In the genomic region with DNA sequence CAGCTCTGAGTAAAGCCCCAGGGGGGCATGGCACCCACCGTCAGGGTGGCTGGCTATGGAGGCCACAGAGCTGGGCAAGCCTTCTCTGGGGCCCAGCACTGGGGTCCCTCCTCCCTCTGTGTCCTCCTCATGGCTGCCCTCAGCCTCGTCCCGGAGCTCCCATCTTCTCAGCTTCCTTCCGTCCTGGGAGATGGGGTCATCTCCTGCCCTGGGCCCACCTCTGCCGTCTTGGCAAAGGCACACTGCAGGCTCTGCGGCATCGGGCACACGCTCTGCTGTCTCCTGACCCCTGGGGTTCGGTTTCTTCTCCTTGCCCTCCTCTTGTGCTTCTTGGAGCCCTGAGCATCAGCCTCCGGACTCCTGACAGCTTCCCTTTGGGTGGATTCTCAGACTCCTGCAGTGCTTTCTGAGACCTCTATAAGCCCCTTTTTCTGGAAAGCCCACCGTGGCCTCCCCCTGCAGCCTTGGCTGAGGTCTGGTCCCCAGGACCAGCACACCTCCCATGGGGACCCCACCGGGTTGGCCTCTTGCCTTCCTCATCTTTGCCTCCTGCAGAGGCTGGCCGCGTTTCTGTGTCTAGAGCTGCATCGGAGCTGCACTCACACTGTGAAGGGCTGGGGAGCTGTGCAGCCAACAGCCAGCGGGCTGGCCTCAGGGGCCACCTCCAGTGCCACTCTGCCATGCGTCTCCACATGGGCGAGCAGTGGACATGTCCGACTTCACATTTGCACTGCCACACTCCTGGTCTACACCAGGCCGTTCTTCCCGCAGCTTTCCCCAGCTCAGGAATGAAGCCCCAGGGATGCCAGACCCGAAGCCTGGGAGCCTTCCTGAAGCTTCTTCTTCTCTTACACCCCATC, we compare ENCODE assay signal across 36 cellular contexts. TPM values are rescaled to one million over a fixed set of nuclear protein-coding genes. Genes with fewer than 3 reads are reported as not detected.
"Had no signal": no experiment of that assay in that cellular context is flagged by ENCODE, and none has a peak within 500 bp of the region (broad histone marks: within the 10 kb centered on the region; RNA-seq: fewer than 3 reads in every experiment).

No MANE protein-coding gene starts in this region.

- H3K27ac Mint-ChIP-seq: activated CD4-positive, alpha-beta T cell treated with anti-CD3 and anti-CD28 coated beads for 36 hours; activated naive CD4-positive, alpha-beta T cell treated with anti-CD3 and anti-CD28 coated beads, Interleukin-2, amount 10 ng/mL, durations not matched to agents 7 days and 5 days; activated naive CD8-positive, alpha-beta T cell treated with anti-CD3 and anti-CD28 coated beads for 36 hours; activated T-cell treated with anti-CD3 and anti-CD28 coated beads, Interleukin-2, amount 50 U/mL, for 24 hours; activated T-helper 1 cell treated with anti-CD3 and anti-CD28 coated beads, Interleukin-12 subunit alpha, Interleukin-12 subunit beta, Interleukin-2, Interleukin-4 antibody, amounts not matched to agents 30 ng/mL and 10 ng/mL and 1 ng/mL, durations not matched to agents 14 hours and 24 hours and 36 hours; T-helper 1 cell treated with Interleukin-12 subunit alpha and Interleukin-12 subunit beta and Interleukin-4 antibody, amounts not matched to agents 30 μg/mL and 1 μg/mL, for 36 hours; T-helper 2 cell treated with Interferon-gamma antibody and Interleukin-4, amounts not matched to agents 5 μg/mL and 100 μg/mL, for 36 hours had no signal

- H3K36me3 Mint-ChIP-seq: activated naive CD4-positive, alpha-beta T cell treated with anti-CD3 and anti-CD28 coated beads, Interleukin-2, amount 10 ng/mL, durations not matched to agents 7 days and 5 days; activated naive CD8-positive, alpha-beta T cell treated with anti-CD3 and anti-CD28 coated beads for 36 hours had no signal

- H3K27me3 Mint-ChIP-seq: activated CD4-positive, alpha-beta T cell treated with anti-CD3 and anti-CD28 coated beads for 36 hours; activated naive CD8-positive, alpha-beta T cell treated with anti-CD3 and anti-CD28 coated beads for 36 hours; activated T-cell treated with anti-CD3 and anti-CD28 coated beads, Interleukin-2, amount 50 U/mL, for 24 hours had no signal

- H3K9me3 Mint-ChIP-seq: activated CD4-positive, alpha-beta T cell treated with anti-CD3 and anti-CD28 coated beads, Interleukin-2, amount 10 ng/mL, durations not matched to agents 7 days and 5 days; activated naive CD4-positive, alpha-beta T cell treated with anti-CD3 and anti-CD28 coated beads, Interleukin-2, amount 10 ng/mL, durations not matched to agents 7 days and 5 days; activated naive CD8-positive, alpha-beta T cell treated with anti-CD3 and anti-CD28 coated beads for 36 hours; activated T-cell treated with anti-CD3 and anti-CD28 coated beads, Interleukin-2, amount 50 U/mL, for 24 hours; activated T-helper 1 cell treated with anti-CD3 and anti-CD28 coated beads, Interleukin-12 subunit alpha, Interleukin-12 subunit beta, Interleukin-2, Interleukin-4 antibody, amounts not matched to agents 30 ng/mL and 10 ng/mL and 1 ng/mL, durations not matched to agents 14 hours and 24 hours and 36 hours; T-helper 1 cell treated with Interleukin-12 subunit alpha and Interleukin-12 subunit beta and Interleukin-4 antibody, amounts not matched to agents 30 μg/mL and 1 μg/mL, for 36 hours; T-helper 2 cell treated with Interferon-gamma antibody and Interleukin-4, amounts not matched to agents 5 μg/mL and 100 μg/mL, for 36 hours had no signal

- DNase-seq: activated CD4-positive, alpha-beta T cell treated with anti-CD3 and anti-CD28 coated beads for 36 hours; activated CD4-positive, alpha-beta T cell treated with anti-CD3 and anti-CD28 coated beads, Interleukin-2, amount 10 ng/mL, durations not matched to agents 7 days and 5 days; activated CD4-positive, alpha-beta T cell treated with anti-CD3 and anti-CD28 coated beads, Interleukin-2, amount 50 U/mL, for 48 hours; activated CD8-positive, alpha-beta T cell treated with anti-CD3 and anti-CD28 coated beads, Interleukin-2, amount 10 ng/mL, durations not matched to agents 7 days and 5 days; activated gamma-delta T cell treated with Interleukin-2 at 50 U/mL for 16 hours; activated naive CD4-positive, alpha-beta T cell treated with anti-CD3 and anti-CD28 coated beads, Interleukin-2, amount 10 ng/mL, durations not matched to agents 7 days and 5 days; activated naive CD8-positive, alpha-beta T cell treated with anti-CD3 and anti-CD28 coated beads for 36 hours; activated T-cell treated with anti-CD3 and anti-CD28 coated beads, Interleukin-2, amount 50 U/mL, for 24 hours; amniotic stem cell; body of pancreas; caudate nucleus; Kasumi-1; KG1; NCI-H1048; NCI-H1105 treated with DMSO at 0.1 percent for 48 hours; NCI-H1436; NCI-H1694; NCI-H1930; NCI-H345; NCI-H510A; NCI-H526; NCI-H748 treated with DMSO at 0.1 percent for 48 hours; NK-92 treated with Interleukin-12 subunit alpha and Interleukin-12 subunit beta, amount 100 ng/mL, for 24 hours; PC-3; Peyer's patch; RPMI8226; SHP77 treated with DMSO at 0.1 percent for 48 hours; SK-N-SH had no signal

- H3K9me3 ChIP-seq: ascending aorta, body of pancreas, MG63, Peyer's patch, SJSA1, SK-N-SH had no signal

- H3K4me3 Mint-ChIP-seq: activated CD4-positive, alpha-beta T cell treated with anti-CD3 and anti-CD28 coated beads for 36 hours; activated CD4-positive, alpha-beta T cell treated with anti-CD3 and anti-CD28 coated beads, Interleukin-2, amount 10 ng/mL, durations not matched to agents 7 days and 5 days; activated CD8-positive, alpha-beta T cell treated with anti-CD3 and anti-CD28 coated beads, Interleukin-2, amount 10 ng/mL, durations not matched to agents 7 days and 5 days; activated naive CD4-positive, alpha-beta T cell treated with anti-CD3 and anti-CD28 coated beads, Interleukin-2, amount 10 ng/mL, durations not matched to agents 7 days and 5 days; activated naive CD8-positive, alpha-beta T cell treated with anti-CD3 and anti-CD28 coated beads for 36 hours; activated T-cell treated with anti-CD3 and anti-CD28 coated beads, Interleukin-2, amount 50 U/mL, for 24 hours; activated T-helper 1 cell treated with anti-CD3 and anti-CD28 coated beads, Interleukin-12 subunit alpha, Interleukin-12 subunit beta, Interleukin-2, Interleukin-4 antibody, amounts not matched to agents 30 ng/mL and 10 ng/mL and 1 ng/mL, durations not matched to agents 14 hours and 24 hours and 36 hours; T-helper 1 cell treated with Interleukin-12 subunit alpha and Interleukin-12 subunit beta and Interleukin-4 antibody, amounts not matched to agents 30 μg/mL and 1 μg/mL, for 36 hours; T-helper 2 cell treated with Interferon-gamma antibody and Interleukin-4, amounts not matched to agents 5 μg/mL and 100 μg/mL, for 36 hours had no signal

- H3K27ac ChIP-seq: body of pancreas, Peyer's patch, SJSA1 had no signal

- H3K36me3 ChIP-seq: ascending aorta, MG63, Peyer's patch, SJSA1 had no signal

- H3K4me3 ChIP-seq: ascending aorta, body of pancreas, MG63, Peyer's patch, SJSA1 had no signal

- H3K4me1 Mint-ChIP-seq: activated CD4-positive, alpha-beta T cell treated with anti-CD3 and anti-CD28 coated beads for 36 hours; activated naive CD4-positive, alpha-beta T cell treated with anti-CD3 and anti-CD28 coated beads, Interleukin-2, amount 10 ng/mL, durations not matched to agents 7 days and 5 days had no signal

- ATAC-seq: activated CD4-positive, alpha-beta T cell treated with anti-CD3 and anti-CD28 coated beads for 36 hours; activated CD4-positive, CD25-positive, alpha-beta regulatory T cell treated with anti-CD3 and anti-CD28 coated beads, Interleukin-2, amount 50 U/mL, for 24 hours; activated CD8-positive, alpha-beta T cell treated with anti-CD3 and anti-CD28 coated beads, Interleukin-2, amount 10 ng/mL, durations not matched to agents 7 days and 5 days; body of pancreas; PC-3 had no signal

RNA-seq across cellular contexts. Expression of gene UMODL1, which starts 11.6 kb away (rescaled TPM):
- total RNA-seq: activated CD4-positive, alpha-beta T cell treated with anti-CD3 and anti-CD28 coated beads for 36 hours; activated CD8-positive, alpha-beta T cell treated with anti-CD3 and anti-CD28 coated beads, Interleukin-2, amount 10 ng/mL, durations not matched to agents 7 days and 5 days; activated naive CD8-positive, alpha-beta T cell treated with anti-CD3 and anti-CD28 coated beads for 36 hours; activated T-helper 1 cell treated with anti-CD3 and anti-CD28 coated beads, Interleukin-12 subunit alpha, Interleukin-12 subunit beta, Interleukin-2, Interleukin-4 antibody, amounts not matched to agents 30 ng/mL and 10 ng/mL and 1 ng/mL, durations not matched to agents 14 hours and 24 hours and 36 hours; ascending aorta; body of pancreas; bronchial epithelial cell; PC-3; SJSA1 had no signal
- polyA plus RNA-seq: SK-N-SH had no signal
